2 cellular contexts compared by ENCODE assay signal in the genomic region with DNA sequence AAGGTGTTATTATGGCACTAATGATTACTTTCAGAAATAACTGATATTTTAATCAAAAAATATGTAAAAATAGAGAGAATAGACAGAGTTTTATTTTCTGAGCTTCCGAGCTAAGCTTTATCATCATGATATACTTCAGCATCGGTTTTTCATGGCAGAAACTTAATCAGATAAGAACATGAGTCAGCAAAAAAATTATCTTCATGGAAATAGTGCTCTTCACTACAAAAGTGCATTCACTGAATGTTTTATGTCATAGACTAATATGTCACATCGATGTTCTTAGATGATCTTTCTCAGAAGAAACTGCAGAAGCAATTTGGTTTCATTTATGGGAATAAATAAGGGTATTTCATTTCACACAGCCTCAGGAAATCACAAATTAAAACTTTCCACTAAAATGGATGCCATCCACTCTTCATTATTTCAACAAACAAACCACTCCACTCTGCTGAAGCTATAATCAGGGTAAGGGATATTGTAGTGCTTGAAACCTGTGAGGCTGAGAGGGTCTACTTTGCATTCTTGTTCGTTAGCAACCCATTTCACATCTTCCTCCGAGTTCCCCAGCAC.
TF ChIP-seq lines count a peak whose summit lies in the region.

No MANE protein-coding gene starts in this region.

TF ChIP-seq in GM23338, 12 proteins besides CTCF, POLR2A, EP300 and RAD21 (continues in another document):
- TF ChIP-seq, protein P1, sequence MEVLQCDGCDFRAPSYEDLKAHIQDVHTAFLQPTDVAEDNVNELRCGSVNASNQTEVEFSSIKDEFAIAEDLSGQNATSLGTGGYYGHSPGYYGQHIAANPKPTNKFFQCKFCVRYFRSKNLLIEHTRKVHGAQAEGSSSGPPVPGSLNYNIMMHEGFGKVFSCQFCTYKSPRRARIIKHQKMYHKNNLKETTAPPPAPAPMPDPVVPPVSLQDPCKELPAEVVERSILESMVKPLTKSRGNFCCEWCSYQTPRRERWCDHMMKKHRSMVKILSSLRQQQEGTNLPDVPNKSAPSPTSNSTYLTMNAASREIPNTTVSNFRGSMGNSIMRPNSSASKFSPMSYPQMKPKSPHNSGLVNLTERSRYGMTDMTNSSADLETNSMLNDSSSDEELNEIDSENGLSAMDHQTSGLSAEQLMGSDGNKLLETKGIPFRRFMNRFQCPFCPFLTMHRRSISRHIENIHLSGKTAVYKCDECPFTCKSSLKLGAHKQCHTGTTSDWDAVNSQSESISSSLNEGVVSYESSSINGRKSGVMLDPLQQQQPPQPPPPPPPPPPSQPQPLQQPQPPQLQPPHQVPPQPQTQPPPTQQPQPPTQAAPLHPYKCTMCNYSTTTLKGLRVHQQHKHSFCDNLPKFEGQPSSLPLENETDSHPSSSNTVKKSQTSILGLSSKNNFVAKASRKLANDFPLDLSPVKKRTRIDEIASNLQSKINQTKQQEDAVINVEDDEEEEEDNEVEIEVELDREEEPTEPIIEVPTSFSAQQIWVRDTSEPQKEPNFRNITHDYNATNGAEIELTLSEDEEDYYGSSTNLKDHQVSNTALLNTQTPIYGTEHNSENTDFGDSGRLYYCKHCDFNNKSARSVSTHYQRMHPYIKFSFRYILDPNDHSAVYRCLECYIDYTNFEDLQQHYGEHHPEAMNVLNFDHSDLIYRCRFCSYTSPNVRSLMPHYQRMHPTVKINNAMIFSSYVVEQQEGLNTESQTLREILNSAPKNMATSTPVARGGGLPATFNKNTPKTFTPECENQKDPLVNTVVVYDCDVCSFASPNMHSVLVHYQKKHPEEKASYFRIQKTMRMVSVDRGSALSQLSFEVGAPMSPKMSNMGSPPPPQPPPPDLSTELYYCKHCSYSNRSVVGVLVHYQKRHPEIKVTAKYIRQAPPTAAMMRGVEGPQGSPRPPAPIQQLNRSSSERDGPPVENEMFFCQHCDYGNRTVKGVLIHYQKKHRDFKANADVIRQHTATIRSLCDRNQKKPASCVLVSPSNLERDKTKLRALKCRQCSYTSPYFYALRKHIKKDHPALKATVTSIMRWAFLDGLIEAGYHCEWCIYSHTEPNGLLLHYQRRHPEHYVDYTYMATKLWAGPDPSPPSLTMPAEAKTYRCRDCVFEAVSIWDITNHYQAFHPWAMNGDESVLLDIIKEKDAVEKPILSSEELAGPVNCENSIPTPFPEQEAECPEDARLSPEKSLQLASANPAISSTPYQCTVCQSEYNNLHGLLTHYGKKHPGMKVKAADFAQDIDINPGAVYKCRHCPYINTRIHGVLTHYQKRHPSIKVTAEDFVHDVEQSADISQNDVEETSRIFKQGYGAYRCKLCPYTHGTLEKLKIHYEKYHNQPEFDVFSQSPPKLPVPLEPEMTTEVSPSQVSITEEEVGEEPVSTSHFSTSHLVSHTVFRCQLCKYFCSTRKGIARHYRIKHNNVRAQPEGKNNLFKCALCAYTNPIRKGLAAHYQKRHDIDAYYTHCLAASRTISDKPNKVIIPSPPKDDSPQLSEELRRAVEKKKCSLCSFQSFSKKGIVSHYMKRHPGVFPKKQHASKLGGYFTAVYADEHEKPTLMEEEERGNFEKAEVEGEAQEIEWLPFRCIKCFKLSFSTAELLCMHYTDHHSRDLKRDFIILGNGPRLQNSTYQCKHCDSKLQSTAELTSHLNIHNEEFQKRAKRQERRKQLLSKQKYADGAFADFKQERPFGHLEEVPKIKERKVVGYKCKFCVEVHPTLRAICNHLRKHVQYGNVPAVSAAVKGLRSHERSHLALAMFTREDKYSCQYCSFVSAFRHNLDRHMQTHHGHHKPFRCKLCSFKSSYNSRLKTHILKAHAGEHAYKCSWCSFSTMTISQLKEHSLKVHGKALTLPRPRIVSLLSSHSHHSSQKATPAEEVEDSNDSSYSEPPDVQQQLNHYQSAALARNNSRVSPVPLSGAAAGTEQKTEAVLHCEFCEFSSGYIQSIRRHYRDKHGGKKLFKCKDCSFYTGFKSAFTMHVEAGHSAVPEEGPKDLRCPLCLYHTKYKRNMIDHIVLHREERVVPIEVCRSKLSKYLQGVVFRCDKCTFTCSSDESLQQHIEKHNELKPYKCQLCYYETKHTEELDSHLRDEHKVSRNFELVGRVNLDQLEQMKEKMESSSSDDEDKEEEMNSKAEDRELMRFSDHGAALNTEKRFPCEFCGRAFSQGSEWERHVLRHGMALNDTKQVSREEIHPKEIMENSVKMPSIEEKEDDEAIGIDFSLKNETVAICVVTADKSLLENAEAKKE (CRISPR knock-in tag; IDR thresholded peaks at IDR 0.05): no peak
- no peak for TF ChIP-seq STAT1 (IDR thresholded peaks at IDR 0.05; ENCODE audit: unreplicated experiment)
- TF ChIP-seq, protein P2, sequence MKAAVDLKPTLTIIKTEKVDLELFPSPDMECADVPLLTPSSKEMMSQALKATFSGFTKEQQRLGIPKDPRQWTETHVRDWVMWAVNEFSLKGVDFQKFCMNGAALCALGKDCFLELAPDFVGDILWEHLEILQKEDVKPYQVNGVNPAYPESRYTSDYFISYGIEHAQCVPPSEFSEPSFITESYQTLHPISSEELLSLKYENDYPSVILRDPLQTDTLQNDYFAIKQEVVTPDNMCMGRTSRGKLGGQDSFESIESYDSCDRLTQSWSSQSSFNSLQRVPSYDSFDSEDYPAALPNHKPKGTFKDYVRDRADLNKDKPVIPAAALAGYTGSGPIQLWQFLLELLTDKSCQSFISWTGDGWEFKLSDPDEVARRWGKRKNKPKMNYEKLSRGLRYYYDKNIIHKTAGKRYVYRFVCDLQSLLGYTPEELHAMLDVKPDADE (IDR thresholded peaks at IDR 0.05): no peak
- no peak for TF ChIP-seq NANOG (IDR thresholded peaks at IDR 0.05; ENCODE audit: borderline replicate concordance)
- TF ChIP-seq ZNF114 (CRISPR knock-in tag; IDR thresholded peaks at IDR 0.05): no peak
- TF ChIP-seq ZNF331 (CRISPR knock-in tag; IDR thresholded peaks at IDR 0.05; ENCODE audit: low read depth): no peak
- TF ChIP-seq JUNB (IDR thresholded peaks at IDR 0.05; ENCODE audit: unreplicated experiment): no peak
- no peak for TF ChIP-seq CREB1 (CRISPR knock-in tag; IDR thresholded peaks at IDR 0.05; ENCODE audit: low read depth)
- no peak for TF ChIP-seq POLR2AphosphoS5 (IDR thresholded peaks at IDR 0.05; ENCODE audit: low read depth)
- TF ChIP-seq EZH2 (IDR thresholded peaks at IDR 0.05; ENCODE audit: low read depth, unreplicated experiment): no peak
- no peak for TF ChIP-seq EZH2phosphoT487 (IDR thresholded peaks at IDR 0.05; ENCODE audit: unreplicated experiment)

TF ChIP-seq in IMR-90, 13 proteins besides CTCF, POLR2A, EP300 and RAD21:
- TF ChIP-seq, protein P3, sequence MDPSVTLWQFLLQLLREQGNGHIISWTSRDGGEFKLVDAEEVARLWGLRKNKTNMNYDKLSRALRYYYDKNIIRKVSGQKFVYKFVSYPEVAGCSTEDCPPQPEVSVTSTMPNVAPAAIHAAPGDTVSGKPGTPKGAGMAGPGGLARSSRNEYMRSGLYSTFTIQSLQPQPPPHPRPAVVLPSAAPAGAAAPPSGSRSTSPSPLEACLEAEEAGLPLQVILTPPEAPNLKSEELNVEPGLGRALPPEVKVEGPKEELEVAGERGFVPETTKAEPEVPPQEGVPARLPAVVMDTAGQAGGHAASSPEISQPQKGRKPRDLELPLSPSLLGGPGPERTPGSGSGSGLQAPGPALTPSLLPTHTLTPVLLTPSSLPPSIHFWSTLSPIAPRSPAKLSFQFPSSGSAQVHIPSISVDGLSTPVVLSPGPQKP (IDR thresholded peaks at IDR 0.05; ENCODE audit: borderline replicate concordance, low read depth, low read length): no peak
- TF ChIP-seq, protein P4, sequence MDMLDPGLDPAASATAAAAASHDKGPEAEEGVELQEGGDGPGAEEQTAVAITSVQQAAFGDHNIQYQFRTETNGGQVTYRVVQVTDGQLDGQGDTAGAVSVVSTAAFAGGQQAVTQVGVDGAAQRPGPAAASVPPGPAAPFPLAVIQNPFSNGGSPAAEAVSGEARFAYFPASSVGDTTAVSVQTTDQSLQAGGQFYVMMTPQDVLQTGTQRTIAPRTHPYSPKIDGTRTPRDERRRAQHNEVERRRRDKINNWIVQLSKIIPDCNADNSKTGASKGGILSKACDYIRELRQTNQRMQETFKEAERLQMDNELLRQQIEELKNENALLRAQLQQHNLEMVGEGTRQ (IDR thresholded peaks at IDR 0.05; ENCODE audit: low read depth, low read length): no peak
- TF ChIP-seq NFE2L2 (IDR thresholded peaks at IDR 0.05; ENCODE audit: low read depth, low read length): peak; percentile 88
- no peak for TF ChIP-seq RFX5 (IDR thresholded peaks at IDR 0.05; ENCODE audit: low read depth, low read length)
- TF ChIP-seq MAFK (IDR thresholded peaks at IDR 0.05; ENCODE audit: low read depth, low read length): peak; percentile 96
